ENCODE assay signal across 8 cellular contexts in the genomic region with DNA sequence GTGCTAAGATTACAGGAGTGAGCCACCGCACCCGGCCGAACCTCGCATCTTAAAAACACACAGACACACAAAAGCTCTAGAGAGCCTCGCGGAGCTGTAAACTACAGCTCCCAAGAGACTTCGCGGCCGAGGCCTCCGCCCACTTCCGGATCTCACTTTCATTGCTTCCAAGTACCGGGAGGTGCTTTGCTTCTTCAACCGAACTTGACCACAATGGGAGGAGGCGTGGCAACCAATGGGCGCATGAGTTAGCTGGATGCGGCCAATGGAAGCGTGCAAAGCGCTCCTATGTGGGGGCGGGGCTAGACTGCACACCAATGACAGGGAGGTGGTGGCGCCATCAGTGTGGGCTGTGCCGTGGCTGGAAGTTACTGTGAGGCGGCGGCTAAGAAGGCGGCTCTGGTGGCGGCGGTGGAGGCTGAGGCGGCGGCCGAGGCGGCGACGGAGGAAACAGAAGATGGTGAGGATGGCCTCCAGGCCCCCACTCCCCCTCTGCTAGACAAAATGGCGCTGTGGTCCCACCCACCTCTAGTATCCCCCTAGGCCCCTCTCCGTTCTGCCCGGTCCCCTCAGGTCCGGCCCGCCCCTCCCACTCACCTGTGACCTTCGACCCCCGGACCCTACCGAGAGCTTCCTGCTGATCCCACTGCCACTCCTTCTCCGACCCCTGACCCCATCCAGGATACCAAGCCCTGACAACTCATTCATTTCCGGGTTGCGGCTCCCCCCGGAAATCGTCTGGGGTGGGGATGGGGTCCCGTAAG. TPM values are rescaled to one million over a fixed set of nuclear protein-coding genes. Genes with fewer than 3 reads are reported as not detected.
DNase-seq lines count a peak whose midpoint lies in the region; ATAC-seq and TF ChIP-seq lines count a peak whose summit lies in the region.

A gene (plus strand): TSS at position 366 of the 764 bp plus-strand sequence. CDS start 92 bp downstream, at position 458.

- H3K4me1 Mint-ChIP-seq in natural killer cell = peaks cover 28 to 46% of the 10 kb centered on the region in 2 donors

- H3K27ac ChIP-seq in DOHH2 (ENCODE audit: low read depth, low read length) = peak within 1 kb of the TSS; percentile 54

- H2AFZ ChIP-seq in Loucy (ENCODE audit: low read length) = peak within 1 kb of the TSS; percentile 16; the same call in 1 of the 2 replicates

- intact Hi-C loops in natural killer cell (cut with micrococcal nuclease) = loop anchor here (1.0 kb wide), 1 partner anchor 28 kb away; a partner anchor contains a TSS

- H3K36me3 ChIP-seq in DOHH2 (ENCODE audit: control insufficient read depth, low read length) (peaks cover 41% of the 10 kb centered on the region), Loucy (ENCODE audit: insufficient read depth, low read length) (peaks cover 8% of the 10 kb centered on the region; the same call in 1 of the 2 replicates)

- H4K20me1 ChIP-seq in DOHH2 (ENCODE audit: control insufficient read depth, insufficient read depth, low read depth, low read length) = peaks cover 9% of the 10 kb centered on the region; the same call in 1 of the 2 replicates
- H4K20me1 ChIP-seq in Loucy (ENCODE audit: insufficient read depth, low read length, poor library complexity, severe bottlenecking) = peaks cover 29% of the 10 kb centered on the region

- no peaks in the 10 kb centered on the region for H3K9me3 Mint-ChIP-seq in natural killer cell

- H3K27ac Mint-ChIP-seq in natural killer cell = peak within 1 kb of the TSS; percentile 92 to 93

- H3K9ac ChIP-seq in Loucy (ENCODE audit: low read depth, low read length, poor library complexity, severe bottlenecking) = peak within 1 kb of the TSS; percentile 90

- TF ChIP-seq POLR2A in Raji (IDR thresholded peaks at IDR 0.05; ENCODE audit: insufficient read depth, low read depth, low read length) = peak; percentile 76

- H3K9me3 ChIP-seq in DOHH2 (ENCODE audit: control insufficient read depth, insufficient read depth, low read length) (no peaks in the 10 kb centered on the region), Loucy (ENCODE audit: insufficient read depth, low read depth, low read length) (no peaks in the 10 kb centered on the region)

- H3K79me2 ChIP-seq in DOHH2 (ENCODE audit: control insufficient read depth, low read length) (peaks cover 64% of the 10 kb centered on the region), Loucy (ENCODE audit: insufficient read depth, low read length) (peaks cover 61% of the 10 kb centered on the region)

- H3K4me2 ChIP-seq in DOHH2 (ENCODE audit: low read length) = peak within 1 kb of the TSS; percentile 82
- H3K4me2 ChIP-seq in Loucy (ENCODE audit: low read depth, low read length, poor library complexity, severe bottlenecking) = peak within 1 kb of the TSS; percentile 81

- no peaks in the 10 kb centered on the region for H3K27me3 ChIP-seq in DOHH2 (ENCODE audit: control insufficient read depth, low read length)
- H3K27me3 ChIP-seq in Loucy (ENCODE audit: insufficient read depth, low read length, poor library complexity, severe bottlenecking) = peaks cover 4% of the 10 kb centered on the region

- H3F3A ChIP-seq in DOHH2 (ENCODE audit: control insufficient read depth, insufficient read depth) = peaks cover 1% of the 10 kb centered on the region
- H3F3A ChIP-seq in Loucy (ENCODE audit: low read depth) = peaks cover 4% of the 10 kb centered on the region; the same call in 1 of the 2 replicates

- H3K36me3 Mint-ChIP-seq in natural killer cell = no peaks in the 10 kb centered on the region

- H3K27me3 Mint-ChIP-seq in natural killer cell (ENCODE audit: low read depth in 2 of 2) = no peaks in the 10 kb centered on the region

- H3K4me1 ChIP-seq in DOHH2 (ENCODE audit: control insufficient read depth, low read length) (peaks cover 31% of the 10 kb centered on the region), Loucy (ENCODE audit: insufficient read depth, low read length, poor library complexity, severe bottlenecking) (peaks cover 25% of the 10 kb centered on the region)

- H3K9me2 ChIP-seq in DOHH2 (replicated peaks; ENCODE audit: control insufficient read depth, low read length) = no peaks in the 10 kb centered on the region
- H3K9me2 ChIP-seq in Loucy (replicated peaks; ENCODE audit: low read depth, low read length) = no peaks in the 10 kb centered on the region

- DNase-seq in H4 (ENCODE audit: low spot score) (peak; percentile 100), fibroblast of peridontal ligament (ENCODE audit: extremely low read depth) (peak; percentile 100), natural killer cell (peak; percentile 95)
- DNase-seq in activated T-helper 9 cell treated with anti-CD3 and anti-CD28 coated beads, Interleukin-2, amount 50 U/mL, for 16 hours (ENCODE audit: low read depth) = peak; percentile 99
- DNase-seq in stimulated activated naive CD4-positive, alpha-beta T cell treated with Interleukin-2 at 50 U/mL for 16 hours (lab: John Stamatoyannopoulos, UW) = peak; percentile 100

- peak within 1 kb of the TSS; percentile 99 for H3K4me3 Mint-ChIP-seq in natural killer cell

- peak; percentile 80 to 92 (median 83) for ATAC-seq in natural killer cell

- H3K4me3 ChIP-seq in DOHH2 (ENCODE audit: low read length) (peak within 1 kb of the TSS; percentile 99), Loucy (ENCODE audit: low read length, poor library complexity, severe bottlenecking) (peak within 1 kb of the TSS; percentile 92)

- no peak for TF ChIP-seq CTCF in DOHH2 (IDR thresholded peaks at IDR 0.05; ENCODE audit: low read depth, low read length, poor library complexity, severe bottlenecking)
- TF ChIP-seq CTCF in Loucy (conservative IDR thresholded peaks at IDR 0.05; ENCODE audit: low read length) = no peak
- no peak for TF ChIP-seq CTCF in natural killer cell (IDR thresholded peaks at IDR 0.05)

RNA-seq across cellular contexts. Expression of the gene that starts here (rescaled TPM):
- 20.0 and 34.3 TPM in 2 replicates for total RNA-seq in H4 (2014; rRNA removed; shearing (Covaris generic))
- total RNA-seq in natural killer cell = 10 to 100 TPM; 32.2 to 42.5 (median 37.7) TPM

Comparison
In these comparisons a context has a peak if more than half of its experiments do, and no peak if none do; other contexts are left out.
1. Peak in every context shown above with its lines: DNase-seq, ATAC-seq, H3K4me3 ChIP-seq and H3K27ac ChIP-seq.